In genomic region chr14:50532502-50533313, GRCh38 we compare ENCODE assay signal across 8 cellular contexts. TPM values are rescaled to one million over a fixed set of nuclear protein-coding genes. Genes with fewer than 3 reads are reported as not detected.
A peak's percentile ranks its signal among the peaks of the same experiment; 100 is the strongest.
DNase-seq lines count a peak whose midpoint lies in the region; ATAC-seq and TF ChIP-seq lines count a peak whose summit lies in the region.

Gene MAP4K5 (minus strand): TSS chr14:50532569. CDS start chr14:50532049, 520 bp downstream.

- H3K4me2 ChIP-seq in PC-9: peak within 1 kb of the TSS; percentile 91

- in situ Hi-C loops in KBM-7 (cut with MboI; ENCODE audit: low pct_unique_long_range_greater_than_20kb, low sequenced_read_pairs): loop anchor here (25.0 kb wide), 1 partner anchor 195 kb away; no protein-coding TSS in a partner anchor

- ATAC-seq in GM21717 (IDR thresholded peaks at IDR 0.05; ENCODE audit: unreplicated experiment): peak; percentile 96

- H2AFZ ChIP-seq in PC-9: peak within 1 kb of the TSS; percentile 95

- POLR2A ChIA-PET in PC-9 (lab: Charles Lee; ENCODE audit: unreplicated experiment): interaction anchor here (0.7 to 0.8 kb wide), 2 partner anchors 27 to 1028 kb away, joined by 6 read pairs; partner anchors contain the start of gene ATL1

- no peak for TF ChIP-seq EP300 in esophagus muscularis mucosa (IDR thresholded peaks at IDR 0.05)

- intact Hi-C loops in PC-9 (cut with micrococcal nuclease; ENCODE audit: unreplicated experiment) (loop anchor here (1.0 to 5.0 kb wide), 9 partner anchors 85 to 912 kb away; partner anchors contain the start of genes DMAC2L, L2HGDH, MGAT2 and RPL36AL), esophagus muscularis mucosa (cut with DNase I) (loop anchor here (2.0 to 10.0 kb wide), 3 partner anchors 135 to 418 kb away; partner anchors contain the start of genes CDKL1, DMAC2L, L2HGDH and VCPKMT)

- BruUV-seq in PC-9 (replicated peaks; lab: Mats Ljungman, UMichigan): TSS peak; percentile 31

- peak; percentile 43 for TF ChIP-seq POLR2A in esophagus muscularis mucosa (IDR thresholded peaks at IDR 0.05; ENCODE audit: low read depth)

- peak; percentile 92 for DNase-seq in DMS79 treated with DMSO at 0.1 percent for 48 hours (lab: John Stamatoyannopoulos, UW)
- peak; percentile 93 for DNase-seq in KBM-7
- DNase-seq in PC-9: peak; percentile 88 to 92
- DNase-seq in activated T-cell treated with anti-CD3 and anti-CD28 coated beads, Interleukin-2, amount 50 U/mL, for 48 hours: peak; percentile 89 to 93
- DNase-seq in esophagus muscularis mucosa (ENCODE audit: extremely low spot score): peak; percentile 95
- peak; percentile 91 for DNase-seq in myocyte (ENCODE audit: low read depth)
- DNase-seq in stimulated activated CD8-positive, alpha-beta memory T cell treated with anti-CD3 and anti-CD28 coated beads, Interleukin-7, amount 100 ng/mL, for 4 hours (ENCODE audit: low read depth in 2 of 2): peak; percentile 77 to 90

- no peaks in the 10 kb centered on the region for H3K9me2 ChIP-seq in PC-9 (ENCODE audit: insufficient read depth)

- peaks cover 45% of the 10 kb centered on the region for H3K79me2 ChIP-seq in PC-9 (ENCODE audit: low read depth)

- H3K9me3 ChIP-seq in PC-9 (ENCODE audit: insufficient read depth, low read depth) (no peaks in the 10 kb centered on the region), esophagus muscularis mucosa (no peaks in the 10 kb centered on the region)

- no peaks in the 10 kb centered on the region for H3K27me3 ChIP-seq in PC-9 (ENCODE audit: insufficient read depth, low read depth)
- no peaks in the 10 kb centered on the region for H3K27me3 ChIP-seq in esophagus muscularis mucosa

- H3F3A ChIP-seq in PC-9 (ENCODE audit: insufficient read depth, low read depth): peaks cover 30% of the 10 kb centered on the region

- H3K4me3 ChIP-seq in PC-9 (peak within 1 kb of the TSS; percentile 92), esophagus muscularis mucosa (peak within 1 kb of the TSS; percentile 87 to 96 (median 92))

- WGBS in esophagus muscularis mucosa: 7% methylated on average over 12 of the region's 61 CpGs

- TF ChIP-seq CTCF in PC-9 (conservative IDR thresholded peaks at IDR 0.05) (peak; percentile 84), esophagus muscularis mucosa (IDR thresholded peaks at IDR 0.05) (peak; percentile 95 to 97 (median 96))

- no peaks in the 10 kb centered on the region for H4K20me1 ChIP-seq in PC-9 (ENCODE audit: insufficient read depth)

- H3K36me3 ChIP-seq in PC-9 (ENCODE audit: low read depth) (no peaks in the 10 kb centered on the region), esophagus muscularis mucosa (no peaks in the 10 kb centered on the region)

- H3K27ac ChIP-seq in PC-9 (peak within 1 kb of the TSS; percentile 64), esophagus muscularis mucosa (replicated peaks in 1 of 4) (peak within 1 kb of the TSS; percentile 93 to 98 (median 97))

- CTCF ChIA-PET in PC-9 (lab: Charles Lee): interaction anchor here (0.5 to 1.6 kb wide), 3 partner anchors 186 to 243 kb away, joined by 3 to 8 read pairs (median 4); no protein-coding TSS in a partner anchor

- H3K4me1 ChIP-seq in PC-9 (replicated peaks; ENCODE audit: insufficient read depth) (peaks cover 47% of the 10 kb centered on the region), esophagus muscularis mucosa (peaks cover 12 to 47% (median 43%) of the 10 kb centered on the region in 4 donors)

RNA-seq across cellular contexts. Expression of gene MAP4K5, which starts in this region (rescaled TPM):
- total RNA-seq in PC-9 (2021) (51.8 and 66.6 TPM in 2 replicates), esophagus muscularis mucosa (100 to 1,000 TPM in 1 of 4 donors, 10 to 100 TPM in 3; 84.4 to 108 (median 91.2) TPM), myocyte (87.5 and 105 TPM in 2 replicates)
- 22.3 TPM for polyA plus RNA-seq in myocyte (2012)

Comparison
In these comparisons a context has a peak if more than half of its experiments do, and no peak if none do; other contexts are left out.
1. Peak in every context shown above with its lines: DNase-seq, ATAC-seq, H3K4me3 ChIP-seq and H3K27ac ChIP-seq.